In the genomic region with DNA sequence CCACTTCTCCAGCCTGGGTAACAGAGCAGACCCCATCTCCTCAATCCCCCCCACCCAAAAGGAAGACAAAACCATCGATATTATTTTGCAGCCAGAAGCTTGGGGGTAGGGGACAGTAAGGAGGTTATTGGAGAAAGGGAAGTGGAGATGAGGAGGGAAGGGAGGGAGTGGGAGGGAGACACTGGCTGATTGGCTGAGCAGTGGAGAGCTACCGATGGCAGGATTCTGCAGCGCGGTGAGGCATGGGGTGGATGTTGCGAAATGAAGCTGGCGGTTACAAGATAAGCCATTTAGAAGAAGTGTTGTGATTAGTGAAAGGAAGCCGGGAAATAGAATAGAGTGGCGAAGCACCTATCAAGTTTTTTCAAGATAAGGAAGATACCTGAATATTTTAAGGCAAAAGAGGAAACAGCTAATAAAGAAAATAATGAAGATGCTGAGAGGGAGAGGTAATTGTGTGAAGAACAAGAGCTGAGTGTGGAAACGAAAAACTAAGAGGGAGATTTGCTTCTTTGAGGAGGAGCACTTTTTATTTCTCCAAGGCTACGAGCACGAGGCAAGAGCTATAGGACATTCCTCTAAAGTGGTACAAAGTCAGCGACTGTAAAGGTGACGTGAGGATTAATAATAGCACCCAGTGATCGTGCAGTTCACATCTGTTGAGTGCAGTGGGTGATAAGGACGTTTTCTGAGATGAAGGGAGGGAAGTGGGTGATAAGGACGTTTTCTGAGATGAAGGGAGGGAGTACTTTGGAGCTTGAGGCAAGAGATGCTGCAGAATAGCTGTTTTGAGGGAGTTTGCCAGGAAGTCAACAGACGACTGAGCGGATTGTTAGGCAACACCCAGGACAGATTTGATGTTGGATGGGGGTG, we compare ENCODE assay signal across 8 cellular contexts.
DNase-seq lines count a peak whose midpoint lies in the region; ATAC-seq and TF ChIP-seq lines count a peak whose summit lies in the region.

No MANE protein-coding gene starts in this region.

- H3K4me1 ChIP-seq in stomach, result peaks cover 0 to 19% (median 2%) of the 10 kb centered on the region in 4 donors

- peak overlapping the region; percentile 62 for H3K27ac Mint-ChIP-seq in activated T-cell treated with anti-CD3 and anti-CD28 coated beads, Interleukin-2, amount 50 U/mL, for 24 hours
- H3K27ac Mint-ChIP-seq in activated T-helper 2 cell treated with anti-CD3 and anti-CD28 coated beads, Interferon-gamma antibody, Interleukin-2, Interleukin-4, amounts not matched to agents 10 μg/mL and 5 μg/mL and 100 μg/mL, durations not matched to agents 14 hours and 24 hours and 36 hours, result no peak overlapping the region

- H3K4me1 Mint-ChIP-seq in activated T-cell treated with anti-CD3 and anti-CD28 coated beads, Interleukin-2, amount 50 U/mL, for 24 hours (ENCODE audit: low read depth), result peaks cover 16% of the 10 kb centered on the region
- peaks cover 26% of the 10 kb centered on the region for H3K4me1 Mint-ChIP-seq in activated T-helper 2 cell treated with anti-CD3 and anti-CD28 coated beads, Interferon-gamma antibody, Interleukin-2, Interleukin-4, amounts not matched to agents 10 μg/mL and 5 μg/mL and 100 μg/mL, durations not matched to agents 14 hours and 24 hours and 36 hours (ENCODE audit: low read depth)

- no peak for TF ChIP-seq POLR2A in stomach (IDR thresholded peaks at IDR 0.05)

- no peaks in the 10 kb centered on the region for H3K9me3 ChIP-seq in stomach

- no peaks in the 10 kb centered on the region for H3K36me3 Mint-ChIP-seq in activated T-cell treated with anti-CD3 and anti-CD28 coated beads, Interleukin-2, amount 50 U/mL, for 24 hours (ENCODE audit: low read depth)
- H3K36me3 Mint-ChIP-seq in activated T-helper 2 cell treated with anti-CD3 and anti-CD28 coated beads, Interferon-gamma antibody, Interleukin-2, Interleukin-4, amounts not matched to agents 10 μg/mL and 5 μg/mL and 100 μg/mL, durations not matched to agents 14 hours and 24 hours and 36 hours (ENCODE audit: low read depth), result no peaks in the 10 kb centered on the region

- peak overlapping the region; percentile 21 for H3K4me3 Mint-ChIP-seq in activated T-cell treated with anti-CD3 and anti-CD28 coated beads, Interleukin-2, amount 50 U/mL, for 24 hours
- H3K4me3 Mint-ChIP-seq in activated T-helper 2 cell treated with anti-CD3 and anti-CD28 coated beads, Interferon-gamma antibody, Interleukin-2, Interleukin-4, amounts not matched to agents 10 μg/mL and 5 μg/mL and 100 μg/mL, durations not matched to agents 14 hours and 24 hours and 36 hours (ENCODE audit: low read depth), result peak overlapping the region; percentile 43

- no peak for TF ChIP-seq EP300 in stomach (IDR thresholded peaks at IDR 0.05)

- WGBS in stomach, 5 donors, result 29 to 50% (median 42%) methylated on average over 18 of the region's 18 CpGs

- H3K36me3 ChIP-seq in stomach, result peaks cover 0 to 9% (median 0%) of the 10 kb centered on the region in 4 donors

- no peak overlapping the region for H3K27ac ChIP-seq in stomach

- no peaks in the 10 kb centered on the region for H3K27me3 ChIP-seq in stomach

- intact Hi-C loops in activated T-helper 2 cell treated with anti-CD3 and anti-CD28 coated beads, Interferon-gamma antibody, Interleukin-2, Interleukin-4, amounts not matched to agents 10 μg/mL and 5 μg/mL and 100 μg/mL, durations not matched to agents 14 hours and 24 hours and 36 hours (cut with micrococcal nuclease), result no loop called here
- intact Hi-C loops in stomach (cut with DNase I; ENCODE audit: low total_unique reads), result no loop called here

- H3K9me3 Mint-ChIP-seq in activated T-cell treated with anti-CD3 and anti-CD28 coated beads, Interleukin-2, amount 50 U/mL, for 24 hours, result no peaks in the 10 kb centered on the region
- no peaks in the 10 kb centered on the region for H3K9me3 Mint-ChIP-seq in activated T-helper 2 cell treated with anti-CD3 and anti-CD28 coated beads, Interferon-gamma antibody, Interleukin-2, Interleukin-4, amounts not matched to agents 10 μg/mL and 5 μg/mL and 100 μg/mL, durations not matched to agents 14 hours and 24 hours and 36 hours

- no peak for ATAC-seq in GM21515 (IDR thresholded peaks at IDR 0.05; ENCODE audit: unreplicated experiment)

- peaks cover 15% of the 10 kb centered on the region for H3K27me3 Mint-ChIP-seq in activated T-cell treated with anti-CD3 and anti-CD28 coated beads, Interleukin-2, amount 50 U/mL, for 24 hours
- H3K27me3 Mint-ChIP-seq in activated T-helper 2 cell treated with anti-CD3 and anti-CD28 coated beads, Interferon-gamma antibody, Interleukin-2, Interleukin-4, amounts not matched to agents 10 μg/mL and 5 μg/mL and 100 μg/mL, durations not matched to agents 14 hours and 24 hours and 36 hours (ENCODE audit: low read depth), result no peaks in the 10 kb centered on the region

- DNase-seq in activated T-cell treated with anti-CD3 and anti-CD28 coated beads, Interleukin-2, amount 50 U/mL, for 24 hours, result no peak
- DNase-seq in activated T-cell treated with anti-CD3 and anti-CD28 coated beads for 4 hours (no peak), iPS-NIHi7 (ENCODE audit: extremely low spot score) (peak; percentile 64), stomach (peak; percentile 35), NCI-H1417 (lab: John Stamatoyannopoulos, UW) (no peak), mesenteric fat pad (ENCODE audit: low spot score) (no peak)
- no peak for DNase-seq in activated T-helper 2 cell treated with anti-CD3 and anti-CD28 coated beads, Interferon-gamma antibody, Interleukin-2, Interleukin-4, amounts not matched to agents 10 μg/mL and 5 μg/mL and 100 μg/mL, durations not matched to agents 14 hours and 24 hours and 36 hours (ENCODE audit: low spot score)

- H3K4me3 ChIP-seq in stomach, result no peak overlapping the region

- no peak for TF ChIP-seq CTCF in stomach (IDR thresholded peaks at IDR 0.05)

Comparison
In these comparisons a context has a peak if more than half of its experiments do, and no peak if none do; other contexts are left out.
1. DNase-seq: peak in iPS-NIHi7 (single experiment) and stomach (single experiment); none in activated T-cell treated with anti-CD3 and anti-CD28 coated beads, Interleukin-2, amount 50 U/mL, for 24 hours (single experiment), activated T-cell treated with anti-CD3 and anti-CD28 coated beads for 4 hours (single experiment), activated T-helper 2 cell treated with anti-CD3 and anti-CD28 coated beads, Interferon-gamma antibody, Interleukin-2, Interleukin-4, amounts not matched to agents 10 μg/mL and 5 μg/mL and 100 μg/mL, durations not matched to agents 14 hours and 24 hours and 36 hours (single experiment), NCI-H1417 (0 of 3) and mesenteric fat pad (single experiment).